In the genomic region with DNA sequence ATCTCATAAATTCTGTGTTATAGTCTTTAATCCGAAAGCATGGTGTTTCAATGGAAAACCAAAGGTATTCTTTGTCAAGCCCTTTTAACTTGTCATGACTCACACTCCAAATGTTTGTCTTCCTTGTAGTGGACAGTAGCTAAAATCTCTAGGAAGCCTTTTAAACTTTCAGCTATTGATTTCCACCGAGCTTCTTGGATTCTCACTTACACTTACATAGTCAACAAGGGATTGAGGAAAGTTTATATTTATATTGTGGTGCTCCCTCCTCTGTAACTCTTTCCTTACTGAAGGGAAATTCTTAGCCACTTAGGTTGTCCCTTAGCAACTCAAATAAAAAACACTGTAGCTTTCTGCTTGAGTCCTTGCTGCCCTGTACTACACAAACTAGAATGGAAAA, we compare ENCODE assay signal across 26 cellular contexts. TPM values are rescaled to one million over a fixed set of nuclear protein-coding genes. Genes with fewer than 3 reads are reported as not detected.
"Had no signal": no experiment of that assay in that cellular context is flagged by ENCODE, and none has a peak within 500 bp of the region (broad histone marks: within the 10 kb centered on the region; RNA-seq: fewer than 3 reads in every experiment).

No MANE protein-coding gene starts in this region.

- H3K4me3 ChIP-seq: esophagus squamous epithelium, lung, prostate gland, right atrium auricular region, sigmoid colon, spleen, testis, tibial artery, upper lobe of left lung had no signal

- H3K9me3 ChIP-seq: esophagus squamous epithelium, prostate gland, sigmoid colon, testis, tibial artery, upper lobe of left lung had no signal

- ATAC-seq: effector memory CD8-positive, alpha-beta T cell; left lobe of liver; naive thymus-derived CD4-positive, alpha-beta T cell; stimulated activated memory B cell treated with anti-CD40 and anti-IgM and Interleukin-4, amounts not matched to agents 10 μg/mL and 1 μg/mL and 100 μg/mL, for 72 hours; stimulated activated naive CD8-positive, alpha-beta T cell treated with anti-CD3 and anti-CD28 coated beads, Interleukin-15, Interleukin-2, amounts not matched to agents 100 U/mL and 50 U/mL, for 24 hours had no signal

- H3K27me3 ChIP-seq: right atrium auricular region, sigmoid colon, testis, upper lobe of left lung had no signal

- H3K27ac ChIP-seq: esophagus squamous epithelium, prostate gland, right atrium auricular region, sigmoid colon, spleen, testis, tibial artery, upper lobe of left lung had no signal

- H3K4me1 ChIP-seq: esophagus squamous epithelium, prostate gland, right atrium auricular region, spleen, testis, tibial artery, upper lobe of left lung had no signal

- H3K27ac Mint-ChIP-seq: effector memory CD8-positive, alpha-beta T cell; memory B cell; mesothelial cell of epicardium; naive thymus-derived CD4-positive, alpha-beta T cell; nephron; stimulated activated memory B cell treated with anti-CD40 and anti-IgM and Interleukin-4, amounts not matched to agents 10 μg/mL and 1 μg/mL and 100 μg/mL, for 72 hours had no signal

- DNase-seq: cortex of kidney; effector memory CD8-positive, alpha-beta T cell; erythroblast; esophagus squamous epithelium; foreskin melanocyte; kidney; naive thymus-derived CD4-positive, alpha-beta T cell; nucleus accumbens; sigmoid colon; spleen; stimulated activated CD4-positive, alpha-beta T cell treated with anti-CD3 and anti-CD28 coated beads, Interleukin-4, amount 100 ng/mL, for 4 hours; stimulated activated naive CD8-positive, alpha-beta T cell treated with anti-CD3 and anti-CD28 coated beads, Interleukin-15, Interleukin-2, amounts not matched to agents 100 U/mL and 50 U/mL, for 24 hours; substantia nigra; testis; tibial artery; upper lobe of left lung had no signal

- H3K4me1 Mint-ChIP-seq: memory B cell; nephron; stimulated activated memory B cell treated with anti-CD40 and anti-IgM and Interleukin-4, amounts not matched to agents 10 μg/mL and 1 μg/mL and 100 μg/mL, for 72 hours had no signal

- H3K36me3 ChIP-seq: esophagus squamous epithelium, prostate gland, right atrium auricular region, sigmoid colon, spleen, tibial artery, upper lobe of left lung had no signal

- FAIRE-seq: endometrium, kidney, urothelium cell line had no signal

- H3K36me3 Mint-ChIP-seq: mesothelial cell of epicardium; naive thymus-derived CD4-positive, alpha-beta T cell; stimulated activated memory B cell treated with anti-CD40 and anti-IgM and Interleukin-4, amounts not matched to agents 10 μg/mL and 1 μg/mL and 100 μg/mL, for 72 hours had no signal

- H3K4me3 Mint-ChIP-seq: effector memory CD8-positive, alpha-beta T cell; memory B cell; mesothelial cell of epicardium; naive thymus-derived CD4-positive, alpha-beta T cell; nephron; stimulated activated memory B cell treated with anti-CD40 and anti-IgM and Interleukin-4, amounts not matched to agents 10 μg/mL and 1 μg/mL and 100 μg/mL, for 72 hours had no signal

RNA-seq across cellular contexts. Expression of gene GPR37, which starts 31.2 kb away (rescaled TPM):
- total RNA-seq: naive thymus-derived CD4-positive, alpha-beta T cell had no signal
- polyA plus RNA-seq: naive thymus-derived CD4-positive, alpha-beta T cell had no signal
